ENCODE assay signal across 9 cellular contexts in the genomic region with DNA sequence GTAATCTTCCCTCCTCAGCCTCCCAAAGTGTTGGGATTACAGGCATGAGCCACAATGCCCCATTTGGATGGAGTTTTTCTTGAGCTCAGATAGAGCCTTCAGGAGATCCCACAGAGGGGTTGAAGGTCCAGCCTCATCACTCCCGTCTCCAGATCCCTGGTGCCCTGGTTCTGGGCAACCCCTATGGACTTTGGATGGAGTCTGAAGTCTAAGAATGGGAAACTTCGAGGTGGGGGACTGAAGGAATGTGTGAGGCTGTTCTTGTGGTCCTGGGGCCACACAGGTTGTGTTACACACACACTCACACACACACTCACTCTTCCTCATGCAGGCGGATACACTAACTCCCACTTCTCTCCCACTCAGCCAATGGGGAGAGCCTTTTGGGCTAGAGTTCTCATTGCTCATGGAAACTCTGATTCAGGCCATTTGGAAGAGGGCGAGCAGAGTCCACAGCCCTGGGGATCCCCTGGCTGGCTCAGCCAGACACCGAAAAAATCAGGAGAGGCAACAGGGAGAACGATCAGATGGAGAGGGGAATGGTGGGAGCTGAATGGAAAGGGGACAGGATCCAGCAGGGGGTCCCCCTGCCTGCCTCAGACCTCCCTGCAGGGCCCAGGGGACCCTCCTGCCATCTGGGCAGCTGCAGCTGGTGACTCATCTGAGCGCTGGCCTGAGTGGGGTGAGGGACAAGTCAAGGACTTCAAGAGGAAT. TPM values are rescaled to one million over a fixed set of nuclear protein-coding genes. Genes with fewer than 3 reads are reported as not detected.
DNase-seq lines count a peak whose midpoint lies in the region; ATAC-seq and TF ChIP-seq lines count a peak whose summit lies in the region.
"Had no signal": no experiment of that assay in that cellular context is flagged by ENCODE, and none has a peak within 500 bp of the region (broad histone marks: within the 10 kb centered on the region; RNA-seq: fewer than 3 reads in every experiment).

No MANE protein-coding gene starts in this region.

- no peak overlapping the region for H3K4me3 ChIP-seq in skeletal muscle cell (ENCODE audit: low read depth, low read length)

- intact Hi-C loops in Right ventricle myocardium superior (cut with DNase I): no loop called here

- ATAC-seq in SK-N-SH treated with all-trans-retinoic acid at 6 μM for 48 hours (peak; percentile 63), Right ventricle myocardium superior (ENCODE audit: poor library complexity) (peak; percentile 39), GM21786 (IDR thresholded peaks at IDR 0.05; ENCODE audit: unreplicated experiment) (no peak)

- DNase-seq in ELR (ENCODE audit: low read depth) (peak; percentile 67), Right ventricle myocardium superior (no peak), skeletal muscle cell (ENCODE audit: low read depth) (peak; percentile 73), SHP77 (lab: John Stamatoyannopoulos, UW) (no peak), NK-92 (lab: John Stamatoyannopoulos, UW; ENCODE audit: unreplicated experiment) (no peak)
- no peak for DNase-seq in central memory CD4-positive, alpha-beta T cell
- DNase-seq: islet precursor cell had no signal

TF ChIP-seq in SK-N-SH treated with all-trans-retinoic acid at 6 μM for 48 hours, 23 proteins besides CTCF, POLR2A, EP300 and RAD21:
- TF ChIP-seq ZNF70 (CRISPR knock-in tag; IDR thresholded peaks at IDR 0.05) (no peak), POU6F1 (CRISPR knock-in tag; IDR thresholded peaks at IDR 0.05; ENCODE audit: borderline replicate concordance, low read depth) (no peak), RARB (CRISPR knock-in tag; IDR thresholded peaks at IDR 0.05) (no peak), ZC3H10 (CRISPR knock-in tag; IDR thresholded peaks at IDR 0.05) (no peak), ARNTL (CRISPR knock-in tag; IDR thresholded peaks at IDR 0.05; ENCODE audit: borderline replicate concordance, low read depth) (no peak), BACH2 (CRISPR knock-in tag; IDR thresholded peaks at IDR 0.05; ENCODE audit: borderline replicate concordance) (no peak), ZFP30 (CRISPR knock-in tag; IDR thresholded peaks at IDR 0.05) (no peak), PPARA (CRISPR knock-in tag; IDR thresholded peaks at IDR 0.05; ENCODE audit: borderline replicate concordance) (no peak), ZNF565 (CRISPR knock-in tag; conservative IDR thresholded peaks at IDR 0.05; ENCODE audit: low read depth) (no peak), ZNF8 (CRISPR knock-in tag; IDR thresholded peaks at IDR 0.05) (no peak), TSHZ2 (CRISPR knock-in tag; IDR thresholded peaks at IDR 0.05) (no peak)

RNA-seq across cellular contexts. Expression of gene IGFBP4, which starts 9.0 kb away (rescaled TPM):
- 157 TPM for total RNA-seq in Right ventricle myocardium superior

RNA-seq across cellular contexts. Expression of gene TOP2A, which starts 34.5 kb away (rescaled TPM):
- total RNA-seq in Right ventricle myocardium superior: 2.9 TPM

RNA-seq across cellular contexts. Expression of gene TNS4, which starts 49.2 kb away (rescaled TPM):
- total RNA-seq in Right ventricle myocardium superior: not detected

Comparison
In these comparisons a context has a peak if more than half of its experiments do, and no peak if none do; other contexts are left out.
1. DNase-seq: peak in ELR (single experiment) and skeletal muscle cell (single experiment); none in Right ventricle myocardium superior (single experiment), SHP77 (0 of 2), central memory CD4-positive, alpha-beta T cell (single experiment) and NK-92 (single experiment).